ENCODE assay signal across 13 cellular contexts in genomic region chr12:120370343-120371243, GRCh38. TPM values are rescaled to one million over a fixed set of nuclear protein-coding genes. Genes with fewer than 3 reads are reported as not detected.
DNase-seq lines count a peak whose midpoint lies in the region; ATAC-seq and TF ChIP-seq lines count a peak whose summit lies in the region.
"Had no signal": no experiment of that assay in that cellular context is flagged by ENCODE, and none has a peak within 500 bp of the region (broad histone marks: within the 10 kb centered on the region; RNA-seq: fewer than 3 reads in every experiment).

No MANE protein-coding gene starts in this region.

- POLR2A ChIA-PET in WTC11 (lab: Charles Lee): interaction anchor here (1.3 to 1.4 kb wide), 3 partner anchors 9 to 24 kb away, joined by 5 to 7 read pairs (median 6); no protein-coding TSS in a partner anchor

- no peak for DNase-seq in activated CD4-positive, alpha-beta T cell treated with anti-CD3 and anti-CD28 coated beads, Interleukin-2, amount 10 ng/mL, durations not matched to agents 24 days and 14 days
- DNase-seq in activated CD4-positive, alpha-beta T cell treated with anti-CD3 and anti-CD28 coated beads for 1 hour: no peak
- no peak for DNase-seq in WTC11 (ENCODE audit: low spot score)
- DNase-seq in glutamatergic neuron: no peak
- no peak for DNase-seq in vagina (ENCODE audit: extremely low spot score in 2 of 2)
- DNase-seq in medulla oblongata (ENCODE audit: extremely low spot score): no peak
- DNase-seq: brain microvascular endothelial cell, NCI-H1417 treated with DMSO at 0.1 percent for 48 hours, NCI-H446 had no signal

- no peak overlapping the region for H3K27ac Mint-ChIP-seq in activated CD4-positive, alpha-beta T cell treated with anti-CD3 and anti-CD28 coated beads, Interleukin-2, amount 10 ng/mL, durations not matched to agents 24 days and 14 days
- peak overlapping the region; percentile 66; the same call in 1 of the 2 replicates for H3K27ac Mint-ChIP-seq in WTC11
- H3K27ac Mint-ChIP-seq in glutamatergic neuron (ENCODE audit: unreplicated experiment): peak overlapping the region; percentile 87

- peak overlapping the region; percentile 73 for H3K4me3 Mint-ChIP-seq in activated CD4-positive, alpha-beta T cell treated with anti-CD3 and anti-CD28 coated beads, Interleukin-2, amount 10 ng/mL, durations not matched to agents 24 days and 14 days
- H3K4me3 Mint-ChIP-seq in WTC11: peak overlapping the region; percentile 77
- H3K4me3 Mint-ChIP-seq in glutamatergic neuron (ENCODE audit: unreplicated experiment): peak overlapping the region; percentile 83

- H3K36me3 Mint-ChIP-seq in activated CD4-positive, alpha-beta T cell treated with anti-CD3 and anti-CD28 coated beads, Interleukin-2, amount 10 ng/mL, durations not matched to agents 24 days and 14 days (ENCODE audit: low read depth): no peaks in the 10 kb centered on the region
- H3K36me3 Mint-ChIP-seq in WTC11: peaks cover 4% of the 10 kb centered on the region; the same call in 1 of the 2 replicates
- no peaks in the 10 kb centered on the region for H3K36me3 Mint-ChIP-seq in glutamatergic neuron (ENCODE audit: unreplicated experiment)

- H3K4me3 ChIP-seq in neuron (ENCODE audit: low read length) (peak overlapping the region; percentile 70), vagina (no peak overlapping the region)

- peaks cover 32% of the 10 kb centered on the region for H3K4me1 ChIP-seq in neuron (ENCODE audit: insufficient read depth, low read length)
- H3K4me1 ChIP-seq in vagina: peaks cover 19% of the 10 kb centered on the region

- peaks cover 12% of the 10 kb centered on the region for H3K4me1 Mint-ChIP-seq in activated CD4-positive, alpha-beta T cell treated with anti-CD3 and anti-CD28 coated beads, Interleukin-2, amount 10 ng/mL, durations not matched to agents 24 days and 14 days
- peaks cover 54% of the 10 kb centered on the region for H3K4me1 Mint-ChIP-seq in WTC11
- peaks cover 23% of the 10 kb centered on the region for H3K4me1 Mint-ChIP-seq in glutamatergic neuron (ENCODE audit: low read depth, unreplicated experiment)

- no peak overlapping the region for H3K27ac ChIP-seq in vagina
- H3K27ac ChIP-seq: brain microvascular endothelial cell, KMS-11 had no signal

- H3K27me3 ChIP-seq in neuron (ENCODE audit: insufficient read depth, low read length) (no peaks in the 10 kb centered on the region), vagina (no peaks in the 10 kb centered on the region)

- ATAC-seq in WTC11 (peak; percentile 15), HG02852 (IDR thresholded peaks at IDR 0.05; ENCODE audit: unreplicated experiment) (no peak)

- no peak for TF ChIP-seq POLR2A in vagina (IDR thresholded peaks at IDR 0.05)

- intact Hi-C loops in activated CD4-positive, alpha-beta T cell treated with anti-CD3 and anti-CD28 coated beads, Interleukin-2, amount 10 ng/mL, durations not matched to agents 24 days and 14 days (cut with micrococcal nuclease): no loop called here
- intact Hi-C loops in vagina (cut with DNase I): no loop called here

- H3K9me3 ChIP-seq in neuron (ENCODE audit: low read length) (no peaks in the 10 kb centered on the region), vagina (no peaks in the 10 kb centered on the region)

- H3K9me3 Mint-ChIP-seq in activated CD4-positive, alpha-beta T cell treated with anti-CD3 and anti-CD28 coated beads, Interleukin-2, amount 10 ng/mL, durations not matched to agents 24 days and 14 days: no peaks in the 10 kb centered on the region
- H3K9me3 Mint-ChIP-seq in WTC11 (no peaks in the 10 kb centered on the region), glutamatergic neuron (ENCODE audit: unreplicated experiment) (peaks cover 20% of the 10 kb centered on the region)

- CTCF ChIA-PET in WTC11 (lab: Charles Lee): interaction anchor here (0.7 to 3.6 kb wide), 7 partner anchors 9 to 69 kb away, joined by 3 to 31 read pairs (median 5); partner anchors contain the start of gene SIRT4

- H3K27me3 Mint-ChIP-seq in activated CD4-positive, alpha-beta T cell treated with anti-CD3 and anti-CD28 coated beads, Interleukin-2, amount 10 ng/mL, durations not matched to agents 24 days and 14 days: peaks cover 75% of the 10 kb centered on the region
- H3K27me3 Mint-ChIP-seq in WTC11 (ENCODE audit: low read depth) (peaks cover 38% of the 10 kb centered on the region), glutamatergic neuron (ENCODE audit: unreplicated experiment) (peaks cover 24% of the 10 kb centered on the region)

- peaks cover 20% of the 10 kb centered on the region for H3K36me3 ChIP-seq in neuron (ENCODE audit: insufficient read depth, low read length)
- no peaks in the 10 kb centered on the region for H3K36me3 ChIP-seq in vagina
- H3K36me3 ChIP-seq: brain microvascular endothelial cell had no signal

- no peak for TF ChIP-seq CTCF in WTC11 (IDR thresholded peaks at IDR 0.05)
- no peak for TF ChIP-seq CTCF in glutamatergic neuron (IDR thresholded peaks at IDR 0.05; ENCODE audit: partially characterized antibody, unreplicated experiment)
- TF ChIP-seq CTCF in vagina (IDR thresholded peaks at IDR 0.05): no peak

- H2AFZ ChIP-seq in neuron (ENCODE audit: low read depth, low read length): no peak overlapping the region

TF ChIP-seq in WTC11, 78 proteins besides CTCF, POLR2A, EP300 and RAD21:
- TF ChIP-seq SOX15 (CRISPR knock-in tag; IDR thresholded peaks at IDR 0.05) (no peak), PRDM15 (CRISPR knock-in tag; IDR thresholded peaks at IDR 0.05) (peak; percentile 56; the same call in 1 of the 2 replicates), MXD4 (CRISPR knock-in tag; IDR thresholded peaks at IDR 0.05; ENCODE audit: borderline replicate concordance) (no peak), ZNF423 (CRISPR knock-in tag; IDR thresholded peaks at IDR 0.05) (peak; percentile 68; the same call in 1 of the 2 replicates), PRRX2 (CRISPR knock-in tag; IDR thresholded peaks at IDR 0.05) (no peak), IRF2 (CRISPR knock-in tag; IDR thresholded peaks at IDR 0.05; ENCODE audit: borderline replicate concordance, low read depth) (no peak), ETV6 (CRISPR knock-in tag; IDR thresholded peaks at IDR 0.05) (0 out of 2 replicates have a peak, but pooled peaks have one; percentile 22), FOXP4 (CRISPR knock-in tag; IDR thresholded peaks at IDR 0.05) (peak; percentile 27; the same call in 1 of the 2 replicates)

RNA-seq across cellular contexts. Expression of gene MSI1, which starts 1.6 kb away (rescaled TPM):
- 0.33 and 0.79 TPM in 2 replicates for total RNA-seq in activated CD4-positive, alpha-beta T cell treated with anti-CD3 and anti-CD28 coated beads, Interleukin-2, amount 10 ng/mL, durations not matched to agents 24 days and 14 days
- total RNA-seq in WTC11 (2021): 64.5 to 71.9 TPM (median 71.5 TPM) in 3 replicates
- 229 TPM for total RNA-seq in glutamatergic neuron (ENCODE audit: unreplicated experiment)
- 3.7 TPM for total RNA-seq in vagina

RNA-seq across cellular contexts. Expression of gene PLA2G1B, which starts 43.0 kb away (rescaled TPM):
- total RNA-seq in activated CD4-positive, alpha-beta T cell treated with anti-CD3 and anti-CD28 coated beads, Interleukin-2, amount 10 ng/mL, durations not matched to agents 24 days and 14 days: not detected in 2 replicates
- total RNA-seq in WTC11 (2021) (0.92 to 1.8 TPM (median 1.4 TPM) in 3 replicates), glutamatergic neuron (ENCODE audit: unreplicated experiment) (not detected), vagina (not detected)
- total RNA-seq: myocyte had no signal

Comparison
In these comparisons a context has a peak if more than half of its experiments do, and no peak if none do; other contexts are left out.
1. RNA of gene MSI1, which starts 1.6 kb away (total RNA-seq): 229 TPM in glutamatergic neuron (single experiment) and 64.5 to 71.9 TPM in WTC11; 3.7 TPM in vagina (single experiment) and 0.33 to 0.79 TPM in activated CD4-positive, alpha-beta T cell treated with anti-CD3 and anti-CD28 coated beads, Interleukin-2, amount 10 ng/mL, durations not matched to agents 24 days and 14 days; every median in the first group is over 10 times any median in the second.
2. Peak in every context shown above with its lines, with median percentiles within 50 percentile points of each other: H3K4me3 Mint-ChIP-seq.